8 cellular contexts compared by ENCODE assay signal in genomic region chr2:218272531-218273212, GRCh38. TPM values are rescaled to one million over a fixed set of nuclear protein-coding genes. Genes with fewer than 3 reads are reported as not detected.
A peak's percentile ranks its signal among the peaks of the same experiment; 100 is the strongest.
DNase-seq lines count a peak whose midpoint lies in the region; ATAC-seq lines count a peak whose summit lies in the region.

No MANE protein-coding gene starts in this region.

- ATAC-seq in HG03354 (IDR thresholded peaks at IDR 0.05; ENCODE audit: poor library complexity, severe bottlenecking, unreplicated experiment): peak; percentile 31
- ATAC-seq in GM21717 (IDR thresholded peaks at IDR 0.05; ENCODE audit: unreplicated experiment): no peak

- DNase-seq in Daoy (ENCODE audit: low read depth) (peak; percentile 90), NCI-H748 (lab: John Stamatoyannopoulos, UW; ENCODE audit: unreplicated experiment) (peak; percentile 74), dermis blood vessel endothelial cell (peak; percentile 93), medulla oblongata (ENCODE audit: extremely low spot score) (peak; percentile 91)
- DNase-seq in activated CD4-positive, alpha-beta T cell treated with anti-CD3 and anti-CD28 coated beads, Interleukin-2, amount 50 U/mL, for 24 hours (ENCODE audit: low read depth in 1 of 2, low spot score in 1 of 2): peak; percentile 53 to 73
- peak; percentile 49 to 66 (median 56) for DNase-seq in stimulated activated CD4-positive, alpha-beta T cell treated with anti-CD3 and anti-CD28 coated beads, TNF-alpha, amount 100 ng/mL, for 48 hours (ENCODE audit: low read depth in 3 of 3)

RNA-seq across cellular contexts. Expression of gene PNKD, which starts 2.4 kb away (rescaled TPM):
- 25.0 and 36.4 TPM in 2 replicates for total RNA-seq in Daoy (2014; rRNA removed; shearing (Covaris generic))
- 26.5 and 50.2 TPM in 2 replicates for total RNA-seq in dermis blood vessel endothelial cell

RNA-seq across cellular contexts. Expression of gene AAMP, which starts 2.7 kb away (rescaled TPM):
- total RNA-seq in Daoy (2014; rRNA removed; shearing (Covaris generic)): 237 and 278 TPM in 2 replicates
- 162 and 185 TPM in 2 replicates for total RNA-seq in dermis blood vessel endothelial cell

RNA-seq across cellular contexts. Expression of gene GPBAR1, which starts 11.9 kb away (rescaled TPM):
- not detected in 2 replicates for total RNA-seq in Daoy (2014; rRNA removed; shearing (Covaris generic))
- total RNA-seq in dermis blood vessel endothelial cell: not detected in 2 replicates

RNA-seq across cellular contexts. Expression of gene TMBIM1, which starts 19.6 kb away (rescaled TPM):
- 39.1 and 44.4 TPM in 2 replicates for total RNA-seq in Daoy (2014; rRNA removed; shearing (Covaris generic))
- total RNA-seq in dermis blood vessel endothelial cell: 134 and 157 TPM in 2 replicates

RNA-seq across cellular contexts. Expression of gene ARPC2, which starts 55.7 kb away (rescaled TPM):
- 293 and 345 TPM in 2 replicates for total RNA-seq in Daoy (2014; rRNA removed; shearing (Covaris generic))
- total RNA-seq in dermis blood vessel endothelial cell: 278 and 352 TPM in 2 replicates
